2 cellular contexts compared by ENCODE assay signal in genomic region chr16:58738672-58739296, GRCh38.
TF ChIP-seq lines count a peak whose summit lies in the region.

No MANE protein-coding gene starts in this region.

TF ChIP-seq in A549, 52 proteins besides CTCF, POLR2A, EP300 and RAD21:
- TF ChIP-seq PHF8 (IDR thresholded peaks at IDR 0.05; ENCODE audit: borderline replicate concordance, low read depth) = no peak
- peak; percentile 84 for TF ChIP-seq ZFP36 (IDR thresholded peaks at IDR 0.05; ENCODE audit: borderline replicate concordance, partially characterized antibody)
- TF ChIP-seq HOXA7 (CRISPR knock-in tag; IDR thresholded peaks at IDR 0.05) = no peak
- TF ChIP-seq USF2 (IDR thresholded peaks at IDR 0.05) = no peak
- no peak for TF ChIP-seq HES2 (IDR thresholded peaks at IDR 0.05)

TF ChIP-seq in K562, 482 proteins besides CTCF, POLR2A, EP300 and RAD21:
- TF ChIP-seq THRB (CRISPR knock-in tag; conservative IDR thresholded peaks at IDR 0.05) = no peak
- no peak for TF ChIP-seq HDAC6 (IDR thresholded peaks at IDR 0.05; ENCODE audit: low read depth, low read length)
- TF ChIP-seq TRIM24 (IDR thresholded peaks at IDR 0.05) = peak; percentile 20 to 43; a peak in 2 of 4 replicates
- 0 out of 2 replicates have a peak, but pooled peaks have one; percentile 12 for TF ChIP-seq VEZF1 (CRISPR knock-in tag; IDR thresholded peaks at IDR 0.05)
- TF ChIP-seq PTBP1 (IDR thresholded peaks at IDR 0.05; ENCODE audit: low read depth, low read length) = 0 out of 2 replicates have a peak, but pooled peaks have one; percentile 55
- TF ChIP-seq KDM1A (IDR thresholded peaks at IDR 0.05) = peak; percentile 49 to 66; a peak in 3 of 4 replicates
- peak; percentile 98 for TF ChIP-seq ZFP36 (IDR thresholded peaks at IDR 0.05; ENCODE audit: low read depth, low read length, partially characterized antibody)
- no peak for TF ChIP-seq MTA3 (IDR thresholded peaks at IDR 0.05; ENCODE audit: borderline replicate concordance)
- peak; percentile 73 for TF ChIP-seq ZNF436 (CRISPR knock-in tag; IDR thresholded peaks at IDR 0.05)
- TF ChIP-seq RBM25 (IDR thresholded peaks at IDR 0.05; ENCODE audit: low read depth, low read length, severe bottlenecking) = peak; percentile 95
- peak; percentile 81 for TF ChIP-seq BCOR (IDR thresholded peaks at IDR 0.05)
- TF ChIP-seq CEBPG (CRISPR knock-in tag; IDR thresholded peaks at IDR 0.05) = peak; percentile 56; the same call in 1 of the 2 replicates
- peak in 1 of 2 experiments; percentile 38; a peak in 1 of 4 replicates for TF ChIP-seq CEBPG (tag; conservative IDR thresholded peaks at IDR 0.05 in 1 of 2, IDR thresholded peaks at IDR 0.05 in 1 of 2)
- no peak for TF ChIP-seq ZNF217 (CRISPR knock-in tag; IDR thresholded peaks at IDR 0.05)
- TF ChIP-seq CEBPB (tag; IDR thresholded peaks at IDR 0.05) = peak; percentile 37; the same call in 1 of the 2 replicates
- peak; percentile 91 for TF ChIP-seq SMARCA5 (IDR thresholded peaks at IDR 0.05)
